ENCODE assay signal across 1 cellular context in genomic region chr17:65523411-65523810, GRCh38.
TF ChIP-seq lines count a peak whose summit lies in the region.

No MANE protein-coding gene starts in this region.

TF ChIP-seq in GM12878, 131 proteins besides CTCF, POLR2A, EP300 and RAD21 (continued from another document):
- TF ChIP-seq BCLAF1 (IDR thresholded peaks at IDR 0.05) (no peak), BCL11A (IDR thresholded peaks at IDR 0.05; ENCODE audit: low read depth, low read length) (no peak)
